28 cellular contexts compared by ENCODE assay signal in genomic region chr2:38113036-38113435, GRCh38.
"Had no signal": no experiment of that assay in that cellular context is flagged by ENCODE, and none has a peak within 500 bp of the region (broad histone marks: within the 10 kb centered on the region; RNA-seq: fewer than 3 reads in every experiment).

No MANE protein-coding gene starts in this region.

- H3K27ac Mint-ChIP-seq: activated CD4-positive, alpha-beta T cell treated with anti-CD3 and anti-CD28 coated beads, Interleukin-2, amount 10 ng/mL, durations not matched to agents 7 days and 5 days; activated CD8-positive, alpha-beta memory T cell treated with anti-CD3 and anti-CD28 coated beads, Interleukin-2, amount 10 ng/mL, durations not matched to agents 7 days and 5 days; activated CD8-positive, alpha-beta T cell treated with anti-CD3 and anti-CD28 coated beads for 36 hours; activated naive CD4-positive, alpha-beta T cell treated with anti-CD3 and anti-CD28 coated beads, Interleukin-2, amount 50 U/mL, for 24 hours; activated T-helper 1 cell treated with anti-CD3 and anti-CD28 coated beads, Interleukin-12 subunit alpha, Interleukin-12 subunit beta, Interleukin-2, Interleukin-4 antibody, amounts not matched to agents 30 ng/mL and 10 ng/mL and 1 ng/mL, durations not matched to agents 14 hours and 24 hours and 36 hours; naive B cell; stimulated activated naive B cell treated with anti-CD40 and anti-IgM and Interleukin-4, amounts not matched to agents 10 μg/mL and 1 μg/mL and 100 μg/mL, for 72 hours; T-helper 2 cell treated with Interferon-gamma antibody and Interleukin-4, amounts not matched to agents 5 μg/mL and 100 μg/mL, for 36 hours had no signal

- H3K36me3 ChIP-seq: ascending aorta, esophagus muscularis mucosa, gastrocnemius medialis, sigmoid colon, transverse colon, vagina, WERI-Rb-1 had no signal

- H3K4me3 Mint-ChIP-seq: activated CD4-positive, alpha-beta T cell treated with anti-CD3 and anti-CD28 coated beads, Interleukin-2, amount 10 ng/mL, durations not matched to agents 7 days and 5 days; activated CD8-positive, alpha-beta memory T cell treated with anti-CD3 and anti-CD28 coated beads, Interleukin-2, amount 10 ng/mL, durations not matched to agents 7 days and 5 days; activated CD8-positive, alpha-beta T cell treated with anti-CD3 and anti-CD28 coated beads for 36 hours; activated naive CD4-positive, alpha-beta T cell treated with anti-CD3 and anti-CD28 coated beads, Interleukin-2, amount 50 U/mL, for 24 hours; activated T-helper 1 cell treated with anti-CD3 and anti-CD28 coated beads, Interleukin-12 subunit alpha, Interleukin-12 subunit beta, Interleukin-2, Interleukin-4 antibody, amounts not matched to agents 30 ng/mL and 10 ng/mL and 1 ng/mL, durations not matched to agents 14 hours and 24 hours and 36 hours; central memory CD8-positive, alpha-beta T cell; naive B cell; neural crest cell; stimulated activated naive B cell treated with anti-CD40 and anti-IgM and Interleukin-4, amounts not matched to agents 10 μg/mL and 1 μg/mL and 100 μg/mL, for 72 hours; T-helper 2 cell treated with Interferon-gamma antibody and Interleukin-4, amounts not matched to agents 5 μg/mL and 100 μg/mL, for 36 hours had no signal

- ATAC-seq: activated CD8-positive, alpha-beta memory T cell treated with anti-CD3 and anti-CD28 coated beads, Interleukin-2, amount 10 ng/mL, durations not matched to agents 7 days and 5 days; activated CD8-positive, alpha-beta T cell treated with anti-CD3 and anti-CD28 coated beads for 36 hours; stimulated activated naive B cell treated with anti-CD40 and anti-IgM and Interleukin-4, amounts not matched to agents 10 μg/mL and 1 μg/mL and 100 μg/mL, for 72 hours had no signal

- H3K9me3 Mint-ChIP-seq: activated CD8-positive, alpha-beta T cell treated with anti-CD3 and anti-CD28 coated beads for 36 hours; activated naive CD4-positive, alpha-beta T cell treated with anti-CD3 and anti-CD28 coated beads, Interleukin-2, amount 50 U/mL, for 24 hours; central memory CD8-positive, alpha-beta T cell; neural crest cell had no signal

- DNase-seq: activated CD4-positive, alpha-beta T cell treated with anti-CD3 and anti-CD28 coated beads, Interleukin-2, amount 10 ng/mL, durations not matched to agents 7 days and 5 days; activated CD4-positive, CD25-positive, alpha-beta regulatory T cell treated with anti-CD3 and anti-CD28 coated beads, Interleukin-2, amount 50 U/mL, for 72 hours; activated CD8-positive, alpha-beta memory T cell treated with anti-CD3 and anti-CD28 coated beads, Interleukin-2, amount 10 ng/mL, durations not matched to agents 7 days and 5 days; activated CD8-positive, alpha-beta T cell treated with anti-CD3 and anti-CD28 coated beads for 36 hours; activated gamma-delta T cell; activated T-cell treated with anti-CD3 and anti-CD28 coated beads for 4 hours; dorsolateral prefrontal cortex; hypothalamus; mesendoderm; naive B cell; occipital lobe; posterior cingulate gyrus; sigmoid colon; stimulated activated CD4-positive, alpha-beta T cell treated with anti-CD3 and anti-CD28 coated beads, Interleukin-15, amount 100 ng/mL, for 24 hours; stimulated activated CD8-positive, alpha-beta memory T cell treated with anti-CD3 and anti-CD28 coated beads, Interleukin-4, amount 100 ng/mL, for 48 hours; stimulated activated naive B cell treated with anti-CD40 and anti-IgM and Interleukin-4, amounts not matched to agents 10 μg/mL and 1 μg/mL and 100 μg/mL, for 72 hours; transverse colon; WERI-Rb-1 had no signal

- H3K9me3 ChIP-seq: ascending aorta, esophagus muscularis mucosa, gastrocnemius medialis, sigmoid colon, transverse colon, vagina had no signal

- H3K4me2 ChIP-seq: smooth muscle cell had no signal

- H3K27ac ChIP-seq: ascending aorta, esophagus muscularis mucosa, gastrocnemius medialis, sigmoid colon, transverse colon, vagina, WERI-Rb-1 had no signal

- H3K4me1 Mint-ChIP-seq: activated naive CD4-positive, alpha-beta T cell treated with anti-CD3 and anti-CD28 coated beads, Interleukin-2, amount 50 U/mL, for 24 hours; central memory CD8-positive, alpha-beta T cell had no signal

- H3K27me3 ChIP-seq: ascending aorta, esophagus muscularis mucosa, gastrocnemius medialis, sigmoid colon, vagina had no signal

- H3K4me1 ChIP-seq: ascending aorta, transverse colon had no signal

- H3K4me3 ChIP-seq: ascending aorta, dorsolateral prefrontal cortex, esophagus muscularis mucosa, gastrocnemius medialis, sigmoid colon, smooth muscle cell, transverse colon, vagina had no signal

- H3K36me3 Mint-ChIP-seq: activated CD8-positive, alpha-beta memory T cell treated with anti-CD3 and anti-CD28 coated beads, Interleukin-2, amount 10 ng/mL, durations not matched to agents 7 days and 5 days; activated naive CD4-positive, alpha-beta T cell treated with anti-CD3 and anti-CD28 coated beads, Interleukin-2, amount 50 U/mL, for 24 hours had no signal
